ENCODE assay signal across 20 cellular contexts in genomic region chr11:95625164-95626017, GRCh38.
DNase-seq lines count a peak whose midpoint lies in the region; ATAC-seq and TF ChIP-seq lines count a peak whose summit lies in the region.
"Had no signal": no experiment of that assay in that cellular context is flagged by ENCODE, and none has a peak within 500 bp of the region (broad histone marks: within the 10 kb centered on the region; RNA-seq: fewer than 3 reads in every experiment).

No MANE protein-coding gene starts in this region.

- peaks cover 6% of the 10 kb centered on the region for H3K4me1 Mint-ChIP-seq in activated CD4-positive, alpha-beta memory T cell treated with anti-CD3 and anti-CD28 coated beads for 36 hours (ENCODE audit: low read depth)
- H3K4me1 Mint-ChIP-seq in activated CD4-positive, alpha-beta memory T cell treated with anti-CD3 and anti-CD28 coated beads, Interleukin-2, amount 10 ng/mL, durations not matched to agents 7 days and 5 days: no peaks in the 10 kb centered on the region
- H3K4me1 Mint-ChIP-seq in CD14-positive monocyte: no peaks in the 10 kb centered on the region

- intact Hi-C loops in activated CD4-positive, alpha-beta memory T cell treated with anti-CD3 and anti-CD28 coated beads for 36 hours (cut with micrococcal nuclease): no loop called here
- intact Hi-C loops in thyroid gland (cut with DNase I) (no loop called here), CD14-positive monocyte (cut with micrococcal nuclease) (no loop called here)

- H3K9me3 Mint-ChIP-seq in activated CD4-positive, alpha-beta memory T cell treated with anti-CD3 and anti-CD28 coated beads for 36 hours: peaks cover 10% of the 10 kb centered on the region
- H3K9me3 Mint-ChIP-seq in activated CD4-positive, alpha-beta memory T cell treated with anti-CD3 and anti-CD28 coated beads, Interleukin-2, amount 10 ng/mL, durations not matched to agents 7 days and 5 days: peaks cover 2% of the 10 kb centered on the region
- H3K9me3 Mint-ChIP-seq in CD14-positive monocyte: peaks cover 0 to 10% (median 7%) of the 10 kb centered on the region in 7 donors

- H3K27ac Mint-ChIP-seq in activated CD4-positive, alpha-beta memory T cell treated with anti-CD3 and anti-CD28 coated beads for 36 hours: peak overlapping the region; percentile 0
- no peak overlapping the region for H3K27ac Mint-ChIP-seq in activated CD4-positive, alpha-beta memory T cell treated with anti-CD3 and anti-CD28 coated beads, Interleukin-2, amount 10 ng/mL, durations not matched to agents 7 days and 5 days
- no peak overlapping the region for H3K27ac Mint-ChIP-seq in CD14-positive monocyte

- no peaks in the 10 kb centered on the region for H3K36me3 ChIP-seq in thyroid gland
- H3K36me3 ChIP-seq: transverse colon had no signal

- no peaks in the 10 kb centered on the region for H3K9me3 ChIP-seq in thyroid gland
- H3K9me3 ChIP-seq: A549, SK-N-SH, transverse colon had no signal

- H3K4me1 ChIP-seq in thyroid gland: peaks cover 0 to 7% of the 10 kb centered on the region in 2 donors
- H3K4me1 ChIP-seq: A549, transverse colon had no signal

- peak in 1 of 2 donors; percentile 30 for TF ChIP-seq POLR2A in thyroid gland (IDR thresholded peaks at IDR 0.05)

- H3K27me3 ChIP-seq in thyroid gland: no peaks in the 10 kb centered on the region
- H3K27me3 ChIP-seq: transverse colon had no signal

- DNase-seq in activated CD4-positive, alpha-beta memory T cell treated with anti-CD3 and anti-CD28 coated beads for 36 hours: no peak
- no peak for DNase-seq in activated CD4-positive, alpha-beta memory T cell treated with anti-CD3 and anti-CD28 coated beads, Interleukin-2, amount 10 ng/mL, durations not matched to agents 7 days and 5 days
- peak; percentile 36 for DNase-seq in activated CD4-positive, CD25-positive, alpha-beta regulatory T cell treated with anti-CD3 and anti-CD28 coated beads, Interleukin-2, amount 50 U/mL, for 72 hours
- DNase-seq in left kidney (ENCODE audit: low read depth, low spot score) (peak; percentile 5), thyroid gland (peak; percentile 51 to 52), CD14-positive monocyte (ENCODE audit: low spot score) (no peak), NCI-H2227 (lab: John Stamatoyannopoulos, UW; ENCODE audit: unreplicated experiment) (no peak)
- DNase-seq: cerebellar nuclear complex; foreskin fibroblast; GOT3; NCI-H187 treated with DMSO at 0.1 percent for 48 hours; NCI-H510A treated with DMSO at 0.1 percent for 48 hours; OCI-M1; SK-N-SH; stimulated activated CD4-positive, alpha-beta T cell treated with anti-CD3 and anti-CD28 coated beads, Interleukin-4, amount 100 ng/mL, for 1 hour; stimulated activated CD8-positive, alpha-beta memory T cell treated with anti-CD3 and anti-CD28 coated beads, Interleukin-4, amount 100 ng/mL, for 48 hours; transverse colon had no signal

- no peak for ATAC-seq in HG03442 (IDR thresholded peaks at IDR 0.05; ENCODE audit: unreplicated experiment)
- ATAC-seq: A549 had no signal

- peaks cover 3% of the 10 kb centered on the region for H3K36me3 Mint-ChIP-seq in activated CD4-positive, alpha-beta memory T cell treated with anti-CD3 and anti-CD28 coated beads for 36 hours
- H3K36me3 Mint-ChIP-seq in activated CD4-positive, alpha-beta memory T cell treated with anti-CD3 and anti-CD28 coated beads, Interleukin-2, amount 10 ng/mL, durations not matched to agents 7 days and 5 days (ENCODE audit: low read depth): no peaks in the 10 kb centered on the region
- peaks cover 0 to 2% of the 10 kb centered on the region in 2 donors for H3K36me3 Mint-ChIP-seq in CD14-positive monocyte

- H3K27me3 Mint-ChIP-seq in activated CD4-positive, alpha-beta memory T cell treated with anti-CD3 and anti-CD28 coated beads for 36 hours: no peaks in the 10 kb centered on the region
- no peaks in the 10 kb centered on the region for H3K27me3 Mint-ChIP-seq in activated CD4-positive, alpha-beta memory T cell treated with anti-CD3 and anti-CD28 coated beads, Interleukin-2, amount 10 ng/mL, durations not matched to agents 7 days and 5 days
- peaks cover 0 to 1% (median 0%) of the 10 kb centered on the region in 3 donors for H3K27me3 Mint-ChIP-seq in CD14-positive monocyte (ENCODE audit: low read depth in 3 of 3)

- peak overlapping the region; percentile 1 to 73 (median 17) for H3K27ac ChIP-seq in thyroid gland
- H3K27ac ChIP-seq: A549, transverse colon had no signal

- CTCF ChIA-PET in activated CD4-positive, alpha-beta memory T cell treated with anti-CD3 and anti-CD28 coated beads for 36 hours (lab: Charles Lee): no interaction called here
- CTCF ChIA-PET in activated CD4-positive, alpha-beta memory T cell treated with anti-CD3 and anti-CD28 coated beads, Interleukin-2, amount 10 ng/mL, durations not matched to agents 7 days and 5 days (lab: Charles Lee): no interaction called here

- no peak for TF ChIP-seq CTCF in thyroid gland (IDR thresholded peaks at IDR 0.05)
- TF ChIP-seq CTCF in CD14-positive monocyte (IDR thresholded peaks at IDR 0.05): no peak

- 60 to 62% methylated on average over 7 of the region's 7 CpGs for WGBS in thyroid gland, 2 donors

- POLR2A ChIA-PET in activated CD4-positive, alpha-beta memory T cell treated with anti-CD3 and anti-CD28 coated beads for 36 hours (lab: Charles Lee): no interaction called here
- POLR2A ChIA-PET in activated CD4-positive, alpha-beta memory T cell treated with anti-CD3 and anti-CD28 coated beads, Interleukin-2, amount 10 ng/mL, durations not matched to agents 7 days and 5 days (lab: Charles Lee): no interaction called here

- no peak overlapping the region for H3K4me3 ChIP-seq in thyroid gland (replicated peaks in 1 of 3)
- H3K4me3 ChIP-seq: A549, lung, transverse colon had no signal

- peak overlapping the region; percentile 13 for H3K4me3 Mint-ChIP-seq in activated CD4-positive, alpha-beta memory T cell treated with anti-CD3 and anti-CD28 coated beads for 36 hours
- H3K4me3 Mint-ChIP-seq in activated CD4-positive, alpha-beta memory T cell treated with anti-CD3 and anti-CD28 coated beads, Interleukin-2, amount 10 ng/mL, durations not matched to agents 7 days and 5 days: no peak overlapping the region
- H3K4me3 Mint-ChIP-seq in CD14-positive monocyte: no peak overlapping the region

Comparison
In these comparisons a context has a peak if more than half of its experiments do, and no peak if none do; other contexts are left out.
1. DNase-seq: peak in activated CD4-positive, CD25-positive, alpha-beta regulatory T cell treated with anti-CD3 and anti-CD28 coated beads, Interleukin-2, amount 50 U/mL, for 72 hours (single experiment), left kidney (single experiment) and thyroid gland (2 of 2); none in activated CD4-positive, alpha-beta memory T cell treated with anti-CD3 and anti-CD28 coated beads for 36 hours (single experiment), activated CD4-positive, alpha-beta memory T cell treated with anti-CD3 and anti-CD28 coated beads, Interleukin-2, amount 10 ng/mL, durations not matched to agents 7 days and 5 days (single experiment), CD14-positive monocyte (single experiment) and NCI-H2227 (single experiment).